1 cellular context compared by ENCODE assay signal in the genomic region with DNA sequence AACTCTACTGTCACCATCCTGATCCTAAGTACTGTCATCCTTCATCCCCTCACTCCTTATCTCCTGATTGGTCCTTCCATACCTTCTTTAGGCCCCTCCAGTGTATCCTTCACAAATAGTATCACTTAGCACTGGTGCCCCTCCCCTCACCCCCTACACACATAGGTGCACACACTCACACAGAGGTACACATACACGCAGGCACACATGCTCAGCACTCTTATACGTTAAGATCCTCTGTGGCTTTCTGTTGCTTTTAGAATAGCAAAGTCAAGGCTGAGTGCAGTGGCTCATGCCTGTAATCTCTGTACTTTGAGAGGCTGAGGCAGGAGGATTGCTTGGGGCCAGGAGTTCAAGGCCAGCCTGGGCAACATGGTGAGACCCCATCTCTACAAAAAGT.
TF ChIP-seq lines count a peak whose summit lies in the region.

No MANE protein-coding gene starts in this region.

TF ChIP-seq in K562, 482 proteins besides CTCF, POLR2A, EP300 and RAD21:
- TF ChIP-seq BRF1 (IDR thresholded peaks at IDR 0.05; ENCODE audit: borderline replicate concordance, extremely low read depth, insufficient read length): no peak
- TF ChIP-seq, protein P1, sequence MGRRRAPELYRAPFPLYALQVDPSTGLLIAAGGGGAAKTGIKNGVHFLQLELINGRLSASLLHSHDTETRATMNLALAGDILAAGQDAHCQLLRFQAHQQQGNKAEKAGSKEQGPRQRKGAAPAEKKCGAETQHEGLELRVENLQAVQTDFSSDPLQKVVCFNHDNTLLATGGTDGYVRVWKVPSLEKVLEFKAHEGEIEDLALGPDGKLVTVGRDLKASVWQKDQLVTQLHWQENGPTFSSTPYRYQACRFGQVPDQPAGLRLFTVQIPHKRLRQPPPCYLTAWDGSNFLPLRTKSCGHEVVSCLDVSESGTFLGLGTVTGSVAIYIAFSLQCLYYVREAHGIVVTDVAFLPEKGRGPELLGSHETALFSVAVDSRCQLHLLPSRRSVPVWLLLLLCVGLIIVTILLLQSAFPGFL (CRISPR knock-in tag; IDR thresholded peaks at IDR 0.05): no peak
- TF ChIP-seq TBL1XR1 (IDR thresholded peaks at IDR 0.05; ENCODE audit: low read length in 2 of 2): no peak
- TF ChIP-seq ELF1 (tag; IDR thresholded peaks at IDR 0.05): no peak
- TF ChIP-seq NBN (IDR thresholded peaks at IDR 0.05; ENCODE audit: low read depth): no peak
- TF ChIP-seq RREB1 (CRISPR knock-in tag; IDR thresholded peaks at IDR 0.05): no peak
- no peak for TF ChIP-seq ZNF41 (CRISPR knock-in tag; conservative IDR thresholded peaks at IDR 0.05)
- TF ChIP-seq, protein P2, sequence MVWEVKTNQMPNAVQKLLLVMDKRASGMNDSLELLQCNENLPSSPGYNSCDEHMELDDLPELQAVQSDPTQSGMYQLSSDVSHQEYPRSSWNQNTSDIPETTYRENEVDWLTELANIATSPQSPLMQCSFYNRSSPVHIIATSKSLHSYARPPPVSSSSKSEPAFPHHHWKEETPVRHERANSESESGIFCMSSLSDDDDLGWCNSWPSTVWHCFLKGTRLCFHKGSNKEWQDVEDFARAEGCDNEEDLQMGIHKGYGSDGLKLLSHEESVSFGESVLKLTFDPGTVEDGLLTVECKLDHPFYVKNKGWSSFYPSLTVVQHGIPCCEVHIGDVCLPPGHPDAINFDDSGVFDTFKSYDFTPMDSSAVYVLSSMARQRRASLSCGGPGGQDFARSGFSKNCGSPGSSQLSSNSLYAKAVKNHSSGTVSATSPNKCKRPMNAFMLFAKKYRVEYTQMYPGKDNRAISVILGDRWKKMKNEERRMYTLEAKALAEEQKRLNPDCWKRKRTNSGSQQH (CRISPR knock-in tag; IDR thresholded peaks at IDR 0.05): no peak
- TF ChIP-seq, protein P3, sequence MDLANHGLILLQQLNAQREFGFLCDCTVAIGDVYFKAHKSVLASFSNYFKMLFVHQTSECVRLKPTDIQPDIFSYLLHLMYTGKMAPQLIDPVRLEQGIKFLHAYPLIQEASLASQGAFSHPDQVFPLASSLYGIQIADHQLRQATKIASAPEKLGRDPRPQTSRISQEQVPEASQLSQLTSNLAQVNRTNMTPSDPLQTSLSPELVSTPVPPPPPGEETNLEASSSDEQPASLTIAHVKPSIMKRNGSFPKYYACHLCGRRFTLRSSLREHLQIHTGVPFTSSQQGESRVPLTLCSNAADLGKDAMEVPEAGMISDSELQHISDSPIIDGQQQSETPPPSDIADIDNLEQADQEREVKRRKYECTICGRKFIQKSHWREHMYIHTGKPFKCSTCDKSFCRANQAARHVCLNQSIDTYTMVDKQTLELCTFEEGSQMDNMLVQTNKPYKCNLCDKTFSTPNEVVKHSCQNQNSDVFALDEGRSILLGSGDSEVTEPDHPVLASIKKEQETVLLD (IDR thresholded peaks at IDR 0.05): no peak
- no peak for TF ChIP-seq EHMT2 (IDR thresholded peaks at IDR 0.05)
- no peak for TF ChIP-seq NFYB (IDR thresholded peaks at IDR 0.05; ENCODE audit: extremely low read depth, insufficient read length)
- TF ChIP-seq, protein P4, sequence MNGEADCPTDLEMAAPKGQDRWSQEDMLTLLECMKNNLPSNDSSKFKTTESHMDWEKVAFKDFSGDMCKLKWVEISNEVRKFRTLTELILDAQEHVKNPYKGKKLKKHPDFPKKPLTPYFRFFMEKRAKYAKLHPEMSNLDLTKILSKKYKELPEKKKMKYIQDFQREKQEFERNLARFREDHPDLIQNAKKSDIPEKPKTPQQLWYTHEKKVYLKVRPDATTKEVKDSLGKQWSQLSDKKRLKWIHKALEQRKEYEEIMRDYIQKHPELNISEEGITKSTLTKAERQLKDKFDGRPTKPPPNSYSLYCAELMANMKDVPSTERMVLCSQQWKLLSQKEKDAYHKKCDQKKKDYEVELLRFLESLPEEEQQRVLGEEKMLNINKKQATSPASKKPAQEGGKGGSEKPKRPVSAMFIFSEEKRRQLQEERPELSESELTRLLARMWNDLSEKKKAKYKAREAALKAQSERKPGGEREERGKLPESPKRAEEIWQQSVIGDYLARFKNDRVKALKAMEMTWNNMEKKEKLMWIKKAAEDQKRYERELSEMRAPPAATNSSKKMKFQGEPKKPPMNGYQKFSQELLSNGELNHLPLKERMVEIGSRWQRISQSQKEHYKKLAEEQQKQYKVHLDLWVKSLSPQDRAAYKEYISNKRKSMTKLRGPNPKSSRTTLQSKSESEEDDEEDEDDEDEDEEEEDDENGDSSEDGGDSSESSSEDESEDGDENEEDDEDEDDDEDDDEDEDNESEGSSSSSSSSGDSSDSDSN (IDR thresholded peaks at IDR 0.05; ENCODE audit: borderline replicate concordance in 1 of 2, low read depth in 2 of 2, low read length in 2 of 2): no peak
- TF ChIP-seq, protein P5, sequence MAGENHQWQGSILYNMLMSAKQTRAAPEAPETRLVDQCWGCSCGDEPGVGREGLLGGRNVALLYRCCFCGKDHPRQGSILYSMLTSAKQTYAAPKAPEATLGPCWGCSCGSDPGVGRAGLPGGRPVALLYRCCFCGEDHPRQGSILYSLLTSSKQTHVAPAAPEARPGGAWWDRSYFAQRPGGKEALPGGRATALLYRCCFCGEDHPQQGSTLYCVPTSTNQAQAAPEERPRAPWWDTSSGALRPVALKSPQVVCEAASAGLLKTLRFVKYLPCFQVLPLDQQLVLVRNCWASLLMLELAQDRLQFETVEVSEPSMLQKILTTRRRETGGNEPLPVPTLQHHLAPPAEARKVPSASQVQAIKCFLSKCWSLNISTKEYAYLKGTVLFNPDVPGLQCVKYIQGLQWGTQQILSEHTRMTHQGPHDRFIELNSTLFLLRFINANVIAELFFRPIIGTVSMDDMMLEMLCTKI (IDR thresholded peaks at IDR 0.05; ENCODE audit: partially characterized antibody): no peak
- no peak for TF ChIP-seq U2AF2 (optimal IDR thresholded peaks at IDR 0.05; ENCODE audit: low read depth, low read length)
- TF ChIP-seq MECOM (CRISPR knock-in tag; IDR thresholded peaks at IDR 0.05): no peak
